ENCODE assay signal across 15 cellular contexts in genomic region chr11:72002841-72003775, GRCh38. TPM values are rescaled to one million over a fixed set of nuclear protein-coding genes. Genes with fewer than 3 reads are reported as not detected.
DNase-seq lines count a peak whose midpoint lies in the region; ATAC-seq and TF ChIP-seq lines count a peak whose summit lies in the region.
"Had no signal": no experiment of that assay in that cellular context is flagged by ENCODE, and none has a peak within 500 bp of the region (broad histone marks: within the 10 kb centered on the region; RNA-seq: fewer than 3 reads in every experiment).

No MANE protein-coding gene starts in this region.

- TF ChIP-seq CTCF in Caco-2 (IDR thresholded peaks at IDR 0.05; ENCODE audit: insufficient read depth in 1 of 2, low read depth in 1 of 2, low read length in 1 of 2, severe bottlenecking in 1 of 2, unreplicated experiment in 1 of 2) (no peak), IMR-90 (conservative IDR thresholded peaks at IDR 0.05; ENCODE audit: low read depth, low read length) (no peak), mammary epithelial cell (conservative IDR thresholded peaks at IDR 0.05 in 1 of 2, IDR thresholded peaks at IDR 0.05 in 1 of 2; ENCODE audit: extremely low read depth in 1 of 2, insufficient read depth in 1 of 2, low read depth in 1 of 2, low read length in 2 of 2) (no peak), nephron progenitor cell (IDR thresholded peaks at IDR 0.05) (no peak)

- H2BK5ac ChIP-seq in IMR-90 (ENCODE audit: low read depth, low read length, poor library complexity, severe bottlenecking): no peak overlapping the region

- in situ Hi-C loops in IMR-90 (cut with MboI; ENCODE audit: low sequenced_read_pairs): no loop called here
- in situ Hi-C loops in mammary epithelial cell (cut with MboI; ENCODE audit: low sequenced_read_pairs in 2 of 2): no loop called here

- peaks cover 3 to 19% of the 10 kb centered on the region in 2 experiments; a peak in 2 of 4 replicates for H3K79me1 ChIP-seq in IMR-90 (ENCODE audit: low read depth in 1 of 2, low read length in 2 of 2)

- H3K4ac ChIP-seq in IMR-90 (ENCODE audit: low read depth, low read length): no peak overlapping the region

- peaks cover 6% of the 10 kb centered on the region; the same call in 1 of the 2 replicates for H3K9me1 ChIP-seq in IMR-90 (ENCODE audit: insufficient read depth, low read length)

- TF ChIP-seq POLR2A in IMR-90 (IDR thresholded peaks at IDR 0.05; ENCODE audit: low read depth, low read length): no peak

- H2BK120ac ChIP-seq in IMR-90 (ENCODE audit: low read depth, low read length): no peak overlapping the region

- H2AK5ac ChIP-seq in IMR-90 (ENCODE audit: low read depth, low read length): no peak overlapping the region

- ATAC-seq in IMR-90 (ENCODE audit: low read depth) (no peak), GM19463 (IDR thresholded peaks at IDR 0.05; ENCODE audit: unreplicated experiment) (no peak), HG02938 (IDR thresholded peaks at IDR 0.05; ENCODE audit: unreplicated experiment) (no peak), GM21526 (IDR thresholded peaks at IDR 0.05; ENCODE audit: low FRiP score, unreplicated experiment) (no peak)
- ATAC-seq: stimulated activated naive CD8-positive, alpha-beta T cell treated with anti-CD3 and anti-CD28 coated beads, Interleukin-15, amount 100 ng/mL, for 72 hours had no signal

- H3K36me3 Mint-ChIP-seq in Caco-2 (ENCODE audit: insufficient read depth, unreplicated experiment) (peaks cover 97% of the 10 kb centered on the region), nephron progenitor cell (ENCODE audit: low read depth) (peaks cover 37% of the 10 kb centered on the region)

- dilution Hi-C loops in IMR-90 (cut with HindIII; ENCODE audit: low sequenced_read_pairs, unreplicated experiment): no loop called here
- dilution Hi-C loops in mammary epithelial cell (cut with HindIII; ENCODE audit: low sequenced_read_pairs): no loop called here

- H3K4me1 ChIP-seq in Caco-2 (no peaks in the 10 kb centered on the region), IMR-90 (ENCODE audit: control insufficient read depth, insufficient read depth, low read length) (peaks cover 6% of the 10 kb centered on the region), mammary epithelial cell (ENCODE audit: insufficient read depth, low read length) (peaks cover 4% of the 10 kb centered on the region)

- POLR2A ChIA-PET in Caco-2 (lab: Charles Lee): no interaction called here
- POLR2A ChIA-PET in IMR-90 (lab: Charles Lee; ENCODE audit: unreplicated experiment): no interaction called here

- DNase-seq in Caco-2 (peak in 1 of 2 experiments; percentile 45), IMR-90 (no peak), mammary epithelial cell (no peak), nephron progenitor cell (no peak), NCI-H226 (no peak)
- DNase-seq: colonic mucosa; H7; midbrain; MV-4-11; stimulated activated CD4-positive, alpha-beta T cell treated with anti-CD3 and anti-CD28 coated beads, Interleukin-4, amount 100 ng/mL, for 24 hours; stimulated activated naive CD8-positive, alpha-beta T cell treated with anti-CD3 and anti-CD28 coated beads, Interleukin-15, amount 100 ng/mL, for 72 hours; T-helper 2 cell had no signal

- no peaks in the 10 kb centered on the region for H3K27me3 ChIP-seq in Caco-2 (replicated peaks; ENCODE audit: control insufficient read depth, insufficient read depth, low read length)
- no peaks in the 10 kb centered on the region for H3K27me3 ChIP-seq in IMR-90 (ENCODE audit: control insufficient read depth, insufficient read depth, low read length)
- no peaks in the 10 kb centered on the region for H3K27me3 ChIP-seq in mammary epithelial cell (ENCODE audit: insufficient read depth, low read length)
- H3K27me3 ChIP-seq: colonic mucosa had no signal

- H2AK9ac ChIP-seq in IMR-90 (replicated peaks; ENCODE audit: low read depth, low read length, poor library complexity): no peak overlapping the region

- H3K27ac ChIP-seq in IMR-90 (ENCODE audit: insufficient read depth, low read length): no peak overlapping the region
- H3K27ac ChIP-seq in mammary epithelial cell (ENCODE audit: insufficient read depth, low read depth, low read length): no peak overlapping the region
- H3K27ac ChIP-seq: colonic mucosa had no signal

- no peak overlapping the region for H3K56ac ChIP-seq in IMR-90 (ENCODE audit: extremely low read depth, insufficient read depth, low read length)

- no peak overlapping the region for H4K8ac ChIP-seq in IMR-90 (ENCODE audit: low read depth in 2 of 2, low read length in 2 of 2)

- H3K9ac ChIP-seq in IMR-90 (ENCODE audit: low read depth, low read length): no peak overlapping the region
- no peak overlapping the region for H3K9ac ChIP-seq in mammary epithelial cell (ENCODE audit: insufficient read depth, low read length)

- no CpG with 5 or more reads among the region's 12 CpGs for WGBS in IMR-90 (ENCODE audit: extremely low coverage in 2 of 2, insufficient read length in 1 of 2), 2 experiments
- 89% methylated on average over 10 of the region's 12 CpGs for WGBS in mammary epithelial cell (ENCODE audit: low coverage, missing lambda C conversion rate)

- H4K91ac ChIP-seq in IMR-90 (ENCODE audit: insufficient read depth, low read depth, low read length): no peak overlapping the region

- H3K27ac Mint-ChIP-seq in Caco-2 (ENCODE audit: unreplicated experiment) (peak overlapping the region; percentile 34), nephron progenitor cell (peak overlapping the region; percentile 91)

- H3K9me3 ChIP-seq in Caco-2 (no peaks in the 10 kb centered on the region), IMR-90 (ENCODE audit: control insufficient read depth, insufficient read depth, low read length) (no peaks in the 10 kb centered on the region), mammary epithelial cell (replicated peaks; ENCODE audit: insufficient read depth, low read length) (no peaks in the 10 kb centered on the region)
- H3K9me3 ChIP-seq: colonic mucosa had no signal

- no peaks in the 10 kb centered on the region for H3K79me2 ChIP-seq in mammary epithelial cell (ENCODE audit: insufficient read depth, low read length)

- H3K18ac ChIP-seq in IMR-90 (ENCODE audit: low read depth, low read length): no peak overlapping the region

- H3K4me2 ChIP-seq in IMR-90 (ENCODE audit: low read depth, low read length): no peak overlapping the region
- H3K4me2 ChIP-seq in mammary epithelial cell (ENCODE audit: insufficient read depth, low read depth, low read length): no peak overlapping the region

- H3K27me3 Mint-ChIP-seq in Caco-2 (ENCODE audit: insufficient read depth, unreplicated experiment) (no peaks in the 10 kb centered on the region), nephron progenitor cell (ENCODE audit: low read depth, poor library complexity) (no peaks in the 10 kb centered on the region)
- H3K27me3 Mint-ChIP-seq: stimulated activated naive CD8-positive, alpha-beta T cell treated with anti-CD3 and anti-CD28 coated beads, Interleukin-15, amount 100 ng/mL, for 72 hours had no signal

- no peaks in the 10 kb centered on the region for H3K4me1 Mint-ChIP-seq in Caco-2 (ENCODE audit: low read depth, unreplicated experiment)
- peaks cover 10% of the 10 kb centered on the region for H3K4me1 Mint-ChIP-seq in nephron progenitor cell

- intact Hi-C loops in Caco-2 (cut with micrococcal nuclease; ENCODE audit: unreplicated experiment) (no loop called here), IMR-90 (cut with micrococcal nuclease) (no loop called here), mammary epithelial cell (cut with micrococcal nuclease) (no loop called here)

- no peak for TF ChIP-seq RAD21 in IMR-90 (IDR thresholded peaks at IDR 0.05; ENCODE audit: low read length)

- H3K36me3 ChIP-seq in Caco-2 (ENCODE audit: control insufficient read depth, insufficient read depth, low read length) (peaks cover 37% of the 10 kb centered on the region), IMR-90 (ENCODE audit: control insufficient read depth, insufficient read depth, low read length) (peaks cover 71% of the 10 kb centered on the region), mammary epithelial cell (ENCODE audit: insufficient read depth, low read length) (peaks cover 33% of the 10 kb centered on the region)

- no peak overlapping the region for H2BK15ac ChIP-seq in IMR-90 (ENCODE audit: low read depth, low read length)

- H2BK20ac ChIP-seq in IMR-90 (ENCODE audit: low read depth, low read length): no peak overlapping the region

- no peak overlapping the region for H4K5ac ChIP-seq in IMR-90 (ENCODE audit: low read depth, low read length)

- H3K9me3 Mint-ChIP-seq in Caco-2 (ENCODE audit: unreplicated experiment) (no peaks in the 10 kb centered on the region), nephron progenitor cell (no peaks in the 10 kb centered on the region)
- H3K9me3 Mint-ChIP-seq: stimulated activated naive CD8-positive, alpha-beta T cell treated with anti-CD3 and anti-CD28 coated beads, Interleukin-15, amount 100 ng/mL, for 72 hours had no signal

- CTCF ChIA-PET in Caco-2 (lab: Charles Lee): no interaction called here
- CTCF ChIA-PET in IMR-90 (lab: Yijun Ruan, JAX): interaction anchor here (1.5 kb wide), 1 partner anchor 25 kb away, joined by 3 read pairs; no protein-coding TSS in a partner anchor
- CTCF ChIA-PET in mammary epithelial cell (lab: Charles Lee; ENCODE audit: low non-redundant PET): no interaction called here

- H3K4me3 Mint-ChIP-seq in Caco-2 (ENCODE audit: unreplicated experiment) (peak overlapping the region; percentile 0), nephron progenitor cell (no peak overlapping the region)
- H3K4me3 Mint-ChIP-seq: stimulated activated naive CD8-positive, alpha-beta T cell treated with anti-CD3 and anti-CD28 coated beads, Interleukin-15, amount 100 ng/mL, for 72 hours had no signal

- BruUV-seq in Caco-2 (replicated peaks; lab: Mats Ljungman, UMichigan) (TSS peak; percentile 77), IMR-90 (replicated peaks; lab: Mats Ljungman, UMichigan) (TSS peak; percentile 98), mammary epithelial cell (replicated peaks; lab: Mats Ljungman, UMichigan) (TSS peak; percentile 81)

- H2AFZ ChIP-seq in IMR-90 (replicated peaks; ENCODE audit: low read length, poor library complexity): no peak overlapping the region
- no peak overlapping the region for H2AFZ ChIP-seq in mammary epithelial cell (ENCODE audit: low read depth, low read length)

- H4K20me1 ChIP-seq in IMR-90 (ENCODE audit: insufficient read depth, low read length) (peaks cover 26% of the 10 kb centered on the region), mammary epithelial cell (ENCODE audit: insufficient read depth, low read length) (no peaks in the 10 kb centered on the region)

- H3K4me3 ChIP-seq in Caco-2 (ENCODE audit: low read depth, low read length) (no peak overlapping the region), IMR-90 (ENCODE audit: insufficient read depth, low read depth, low read length) (no peak overlapping the region), mammary epithelial cell (replicated peaks in 1 of 3; ENCODE audit: insufficient read depth in 1 of 3, low read depth in 2 of 3, low read length in 3 of 3) (no peak overlapping the region)
- H3K4me3 ChIP-seq: colonic mucosa had no signal

- H3K23ac ChIP-seq in IMR-90 (ENCODE audit: low read depth, low read length): no peak overlapping the region

- no peak overlapping the region for H3K14ac ChIP-seq in IMR-90 (replicated peaks; ENCODE audit: low read depth, low read length)

RNA-seq across cellular contexts. Expression of gene IL18BP, which starts 4.4 kb away (rescaled TPM):
- 34.7 and 37.7 TPM in 2 replicates for total RNA-seq in Caco-2 (2022)
- 0.83 and 0.90 TPM in 2 replicates for total RNA-seq in IMR-90 (2012; rRNA removed)
- 3.2 and 3.7 TPM in 2 replicates for polyA plus RNA-seq in IMR-90 (2012; rRNA removed)
- 0.55 and 0.79 TPM in 2 replicates for polyA plus RNA-seq in IMR-90 (2012; cell fraction: cytosol; rRNA removed)
- 41.8 and 42.5 TPM in 2 replicates for polyA plus RNA-seq in IMR-90 (2012; cell fraction: nucleus; rRNA removed; ENCODE audit: low replicate concordance)
- 1 to 10 TPM; 2.7 to 6.2 TPM for total RNA-seq in mammary epithelial cell
- 1.3 TPM for polyA plus RNA-seq in mammary epithelial cell
- polyA minus RNA-seq in mammary epithelial cell: 13.1 TPM
